Comparison of ENCODE assay signal across 8 cellular contexts in the genomic region with DNA sequence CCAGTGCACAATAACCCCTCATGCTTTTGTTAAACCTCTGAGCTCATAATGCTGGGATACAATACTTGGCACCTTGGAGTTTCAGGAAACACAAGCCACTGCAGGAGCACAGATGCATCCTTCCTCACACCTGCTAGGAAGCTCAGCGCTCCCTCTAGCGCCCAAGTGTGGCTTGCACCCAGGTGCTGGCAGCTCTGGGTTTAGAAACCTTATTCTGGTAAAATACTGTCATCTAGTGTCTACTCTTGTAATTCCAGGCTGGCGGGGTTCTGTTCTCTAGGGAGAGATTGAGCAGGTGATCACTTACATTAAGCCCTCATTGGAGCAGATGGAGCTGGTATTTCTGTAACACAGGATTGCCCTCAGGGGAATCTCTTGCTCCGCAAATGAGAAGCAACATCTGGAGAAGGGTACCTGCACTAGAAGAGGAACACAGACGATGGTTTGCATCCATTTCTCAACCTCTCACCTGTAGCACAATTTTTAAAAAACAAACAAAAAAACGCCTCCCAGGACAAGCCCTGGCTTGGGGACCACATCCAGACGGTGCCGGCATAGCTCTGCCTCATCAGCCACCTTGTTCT. TPM values are rescaled to one million over a fixed set of nuclear protein-coding genes. Genes with fewer than 3 reads are reported as not detected.
A peak's percentile ranks its signal among the peaks of the same experiment; 100 is the strongest.
DNase-seq lines count a peak whose midpoint lies in the region; ATAC-seq and TF ChIP-seq lines count a peak whose summit lies in the region.

No MANE protein-coding gene starts in this region.

- CTCF ChIA-PET in WTC11 (lab: Charles Lee) = interaction anchor here (0.5 to 6.8 kb wide), 107 partner anchors 8 to 722 kb away, joined by 3 to 346 read pairs (median 5); partner anchors contain the start of genes CCL11, CCL2 and CCL8

- POLR2A ChIA-PET in WTC11 (lab: Charles Lee) = interaction anchor here (1.2 kb wide), 2 partner anchors 160 to 161 kb away, joined by 4 to 7 read pairs; no protein-coding TSS in a partner anchor

- H3K9me3 Mint-ChIP-seq in WTC11 = no peaks in the 10 kb centered on the region

- H3K27me3 Mint-ChIP-seq in WTC11 (ENCODE audit: low read depth) = peaks cover 13% of the 10 kb centered on the region; the same call in 1 of the 2 replicates

- TF ChIP-seq CTCF in WTC11 (IDR thresholded peaks at IDR 0.05) = peak; percentile 89

- ATAC-seq in HG02943 (IDR thresholded peaks at IDR 0.05; ENCODE audit: low read depth, unreplicated experiment) (peak; percentile 79), WTC11 (peak; percentile 96), HG02884 (IDR thresholded peaks at IDR 0.05; ENCODE audit: unreplicated experiment) (no peak)

- peaks cover 5% of the 10 kb centered on the region for H3K4me1 Mint-ChIP-seq in WTC11

- H3K27ac Mint-ChIP-seq in WTC11 = no peak overlapping the region

- H3K36me3 Mint-ChIP-seq in WTC11 = no peaks in the 10 kb centered on the region

- DNase-seq in ELF-1 (ENCODE audit: low read depth, low spot score) (peak; percentile 95), NCI-H2196 (lab: John Stamatoyannopoulos, UW; ENCODE audit: unreplicated experiment) (peak; percentile 70), WTC11 (ENCODE audit: low spot score) (peak; percentile 97), cerebellar cortex (ENCODE audit: low spot score) (peak; percentile 83), kidney glomerular epithelial cell (lab: John Stamatoyannopoulos, UW) (peak; percentile 82)
- DNase-seq in stimulated activated CD4-positive, alpha-beta T cell treated with anti-CD3 and anti-CD28 coated beads, Interleukin-2, amount 100 ng/mL, for 4 hours (ENCODE audit: low read depth) = peak; percentile 12

- no peak overlapping the region for H3K4me3 Mint-ChIP-seq in WTC11

TF ChIP-seq in WTC11, 78 proteins besides CTCF, POLR2A, EP300 and RAD21:
- TF ChIP-seq ZNF512 (CRISPR knock-in tag; IDR thresholded peaks at IDR 0.05; ENCODE audit: borderline replicate concordance) (no peak), ZNF671 (CRISPR knock-in tag; IDR thresholded peaks at IDR 0.05) (no peak), ELF4 (CRISPR knock-in tag; IDR thresholded peaks at IDR 0.05; ENCODE audit: low read depth) (no peak), MLX (CRISPR knock-in tag; IDR thresholded peaks at IDR 0.05) (no peak), ZNF416 (CRISPR knock-in tag; IDR thresholded peaks at IDR 0.05) (no peak), MYBL2 (CRISPR knock-in tag; IDR thresholded peaks at IDR 0.05) (no peak), ATF3 (CRISPR knock-in tag; conservative IDR thresholded peaks at IDR 0.05) (no peak), ZNF263 (CRISPR knock-in tag; IDR thresholded peaks at IDR 0.05; ENCODE audit: low read depth) (no peak)

RNA-seq across cellular contexts. Expression of gene CCL1, which starts 1.5 kb away (rescaled TPM):
- total RNA-seq in WTC11 (2021) = not detected in 3 replicates

RNA-seq across cellular contexts. Expression of gene CCL13, which starts 5.3 kb away (rescaled TPM):
- not detected in 3 replicates for total RNA-seq in WTC11 (2021)

RNA-seq across cellular contexts. Expression of gene CCL8, which starts 42.3 kb away (rescaled TPM):
- not detected in 3 replicates for total RNA-seq in WTC11 (2021)

Comparison
In these comparisons a context has a peak if more than half of its experiments do, and no peak if none do; other contexts are left out.
1. DNase-seq: peak in every context shown above with its lines; median percentile 97 in WTC11; 95 in ELF-1; 83 in cerebellar cortex; 82 in kidney glomerular epithelial cell; 70 in NCI-H2196; 12 in stimulated activated CD4-positive, alpha-beta T cell treated with anti-CD3 and anti-CD28 coated beads, Interleukin-2, amount 100 ng/mL, for 4 hours.